Comparison of ENCODE assay signal across 10 cellular contexts in genomic region chr3:49027634-49028033, GRCh38. TPM values are rescaled to one million over a fixed set of nuclear protein-coding genes. Genes with fewer than 3 reads are reported as not detected.
DNase-seq lines count a peak whose midpoint lies in the region; ATAC-seq and TF ChIP-seq lines count a peak whose summit lies in the region.
"Had no signal": no experiment of that assay in that cellular context is flagged by ENCODE, and none has a peak within 500 bp of the region (broad histone marks: within the 10 kb centered on the region; RNA-seq: fewer than 3 reads in every experiment).

No MANE protein-coding gene starts in this region.

- H3K79me2 ChIP-seq in mammary epithelial cell (ENCODE audit: insufficient read depth, low read length) (peaks cover 66% of the 10 kb centered on the region), trophoblast cell (ENCODE audit: control insufficient read depth, insufficient read depth, low read length, poor library complexity) (peaks cover 8% of the 10 kb centered on the region)

- dilution Hi-C loops in mammary epithelial cell (cut with HindIII; ENCODE audit: low sequenced_read_pairs) = no loop called here

- H2BK12ac ChIP-seq in trophoblast cell (ENCODE audit: low read length) = no peak overlapping the region

- ATAC-seq in HG03520 (IDR thresholded peaks at IDR 0.05; ENCODE audit: unreplicated experiment) (no peak), HG02798 (IDR thresholded peaks at IDR 0.05; ENCODE audit: poor library complexity, unreplicated experiment) (no peak)

- TF ChIP-seq CTCF in mammary epithelial cell (conservative IDR thresholded peaks at IDR 0.05 in 1 of 2, IDR thresholded peaks at IDR 0.05 in 1 of 2; ENCODE audit: extremely low read depth in 1 of 2, insufficient read depth in 1 of 2, low read depth in 1 of 2, low read length in 2 of 2) = no peak
- no peak for TF ChIP-seq CTCF in thyroid gland (IDR thresholded peaks at IDR 0.05)

- peak overlapping the region; percentile 38 for H3K4ac ChIP-seq in trophoblast cell (ENCODE audit: low read depth, low read length)

- H3K23ac ChIP-seq in trophoblast cell (ENCODE audit: low read length) = no peak overlapping the region

- H3K9me3 ChIP-seq in MG63 = no peaks in the 10 kb centered on the region
- no peaks in the 10 kb centered on the region for H3K9me3 ChIP-seq in mammary epithelial cell (replicated peaks; ENCODE audit: insufficient read depth, low read length)
- peaks cover 4% of the 10 kb centered on the region for H3K9me3 ChIP-seq in trophoblast cell (ENCODE audit: insufficient read depth, low read depth, low read length)
- no peaks in the 10 kb centered on the region for H3K9me3 ChIP-seq in thyroid gland

- no peak overlapping the region for H3K9ac ChIP-seq in mammary epithelial cell (ENCODE audit: insufficient read depth, low read length)
- H3K9ac ChIP-seq in trophoblast cell (ENCODE audit: low read length) = no peak overlapping the region

- H2AK5ac ChIP-seq in trophoblast cell (ENCODE audit: low read length) = no peak overlapping the region

- no peak overlapping the region for H4K91ac ChIP-seq in trophoblast cell (ENCODE audit: low read depth, low read length)

- intact Hi-C loops in mammary epithelial cell (cut with micrococcal nuclease) = no loop called here
- intact Hi-C loops in thyroid gland (cut with DNase I) = loop anchor here (10.0 kb wide), 1 partner anchor 67 kb away; the partner anchor contains the start of gene QRICH1

- WGBS in mammary epithelial cell (ENCODE audit: low coverage, missing lambda C conversion rate) = 100% methylated on average over 5 of the region's 9 CpGs
- no CpG with 5 or more reads among the region's 9 CpGs for WGBS in trophoblast cell (ENCODE audit: extremely low coverage, insufficient coverage, insufficient read length)
- 95 to 99% methylated on average over 9 of the region's 9 CpGs for whole genome bisulfite sequencing in thyroid gland, 2 donors

- H3K4me3 ChIP-seq in GM08714 (ENCODE audit: low read length) (peak overlapping the region; percentile 77; the same call in 1 of the 2 replicates), MG63 (peak overlapping the region; percentile 82; the same call in 1 of the 2 replicates), mammary epithelial cell (replicated peaks in 1 of 3; ENCODE audit: insufficient read depth in 1 of 3, low read depth in 2 of 3, low read length in 3 of 3) (no peak overlapping the region), trophoblast cell (ENCODE audit: low read depth, low read length) (no peak overlapping the region), thyroid gland (replicated peaks in 1 of 3) (no peak overlapping the region)

- H2BK5ac ChIP-seq in trophoblast cell (ENCODE audit: low read depth, low read length, poor library complexity) = no peak overlapping the region

- no peak for DNase-seq in MG63
- DNase-seq in mammary epithelial cell = no peak
- DNase-seq in trophoblast cell = no peak
- no peak for DNase-seq in thyroid gland
- no peak for DNase-seq in UCSD-AML1 (lab: John Stamatoyannopoulos, UW; ENCODE audit: unreplicated experiment)
- DNase-seq: GF-D8, NCI-H1417 treated with DMSO at 0.1 percent for 48 hours had no signal

- no peak overlapping the region for H4K12ac ChIP-seq in trophoblast cell (ENCODE audit: low read depth, low read length)

- no peak overlapping the region for H3K18ac ChIP-seq in trophoblast cell (ENCODE audit: low read length)

- H3K36me3 ChIP-seq in MG63 (peaks cover 50% of the 10 kb centered on the region), mammary epithelial cell (ENCODE audit: insufficient read depth, low read length) (peaks cover 39% of the 10 kb centered on the region), trophoblast cell (ENCODE audit: control insufficient read depth in 1 of 2, insufficient read depth in 2 of 2, low read length in 2 of 2) (peaks cover 59 to 69% of the 10 kb centered on the region in 2 experiments), thyroid gland (peaks cover 44 to 50% of the 10 kb centered on the region in 2 donors)

- H4K8ac ChIP-seq in trophoblast cell (ENCODE audit: low read depth, low read length) = no peak overlapping the region

- no peak for TF ChIP-seq POLR2A in thyroid gland (IDR thresholded peaks at IDR 0.05)

- BruUV-seq in mammary epithelial cell (replicated peaks; lab: Mats Ljungman, UMichigan) = no TSS peak

- peaks cover 3% of the 10 kb centered on the region for H3K79me1 ChIP-seq in trophoblast cell (ENCODE audit: low read length)

- in situ Hi-C loops in mammary epithelial cell (cut with MboI; ENCODE audit: low sequenced_read_pairs in 2 of 2) = no loop called here

- no peaks in the 10 kb centered on the region for H3K27me3 ChIP-seq in MG63
- H3K27me3 ChIP-seq in mammary epithelial cell (ENCODE audit: insufficient read depth, low read length) = no peaks in the 10 kb centered on the region
- H3K27me3 ChIP-seq in trophoblast cell (ENCODE audit: insufficient read depth, low read length) = no peaks in the 10 kb centered on the region
- no peaks in the 10 kb centered on the region for H3K27me3 ChIP-seq in thyroid gland

- no peak overlapping the region for H2AFZ ChIP-seq in mammary epithelial cell (ENCODE audit: low read depth, low read length)
- H2AFZ ChIP-seq in trophoblast cell (ENCODE audit: insufficient read depth, low read length, poor library complexity) = no peak overlapping the region

- peak overlapping the region; percentile 81 for H3K4me2 ChIP-seq in mammary epithelial cell (ENCODE audit: insufficient read depth, low read depth, low read length)
- no peak overlapping the region for H3K4me2 ChIP-seq in trophoblast cell (ENCODE audit: low read length)

- no peak overlapping the region for H3K14ac ChIP-seq in trophoblast cell (ENCODE audit: low read length)

- H4K20me1 ChIP-seq in mammary epithelial cell (ENCODE audit: insufficient read depth, low read length) = no peaks in the 10 kb centered on the region

- CTCF ChIA-PET in mammary epithelial cell (lab: Charles Lee; ENCODE audit: low non-redundant PET) = no interaction called here

- no peak overlapping the region for H2BK120ac ChIP-seq in trophoblast cell (ENCODE audit: insufficient read depth, low read length, poor library complexity)

- H3K27ac ChIP-seq in mammary epithelial cell (ENCODE audit: insufficient read depth, low read depth, low read length) = no peak overlapping the region
- H3K27ac ChIP-seq in trophoblast cell (ENCODE audit: low read depth, low read length) = no peak overlapping the region
- H3K27ac ChIP-seq in thyroid gland = no peak overlapping the region

- peaks cover 31% of the 10 kb centered on the region for H3K4me1 ChIP-seq in mammary epithelial cell (ENCODE audit: insufficient read depth, low read length)
- peaks cover 14 to 15% of the 10 kb centered on the region in 2 experiments for H3K4me1 ChIP-seq in trophoblast cell (ENCODE audit: control insufficient read depth in 1 of 2, insufficient read depth in 2 of 2, low read length in 2 of 2)
- peaks cover 11 to 25% of the 10 kb centered on the region in 2 donors for H3K4me1 ChIP-seq in thyroid gland

RNA-seq across cellular contexts. Expression of gene IMPDH2, which starts 1.6 kb away (rescaled TPM):
- 304 and 356 TPM in 2 replicates for total RNA-seq in MG63 (2014; rRNA removed; shearing (Covaris generic); ENCODE audit: low replicate concordance)
- total RNA-seq in mammary epithelial cell (100 to 1,000 TPM; 204 to 205 TPM), thyroid gland (100 to 1,000 TPM in 3 of 4 donors, 10 to 100 TPM in 1; 92.9 to 159 (median 109) TPM)
- polyA plus RNA-seq in mammary epithelial cell = 235 TPM
- 360 TPM for polyA minus RNA-seq in mammary epithelial cell
- 226 and 229 TPM in 2 replicates for polyA plus RNA-seq in trophoblast cell (2013)

RNA-seq across cellular contexts. Expression of gene NDUFAF3, which starts 5.7 kb away (rescaled TPM):
- total RNA-seq in MG63 (2014; rRNA removed; shearing (Covaris generic); ENCODE audit: low replicate concordance) = 37.8 and 91.3 TPM in 2 replicates
- 10 to 100 TPM; 27.0 to 83.6 TPM for total RNA-seq in mammary epithelial cell
- 73.1 TPM for polyA plus RNA-seq in mammary epithelial cell
- 41.2 TPM for polyA minus RNA-seq in mammary epithelial cell
- 59.8 and 65.4 TPM in 2 replicates for polyA plus RNA-seq in trophoblast cell (2013)
- 100 to 1,000 TPM; 120 to 305 (median 146) TPM for total RNA-seq in thyroid gland

RNA-seq across cellular contexts. Expression of gene DALRD3, which starts 9.3 kb away (rescaled TPM):
- total RNA-seq in MG63 (2014; rRNA removed; shearing (Covaris generic); ENCODE audit: low replicate concordance) = 15.9 and 18.6 TPM in 2 replicates
- total RNA-seq in mammary epithelial cell = 10 to 100 TPM; 20.3 to 27.8 TPM
- 48.8 TPM for polyA plus RNA-seq in mammary epithelial cell
- polyA minus RNA-seq in mammary epithelial cell = 170 TPM
- 26.4 and 27.5 TPM in 2 replicates for polyA plus RNA-seq in trophoblast cell (2013)
- total RNA-seq in thyroid gland = 10 to 100 TPM; 43.1 to 91.4 (median 60.0) TPM

RNA-seq across cellular contexts. Expression of gene WDR6, which starts 20.4 kb away (rescaled TPM):
- total RNA-seq in MG63 (2014; rRNA removed; shearing (Covaris generic); ENCODE audit: low replicate concordance) = 72.7 and 77.2 TPM in 2 replicates
- total RNA-seq in mammary epithelial cell = 100 to 1,000 TPM in 1 of 2 donors, 10 to 100 TPM in 1; 91.2 to 108 TPM
- 93.9 TPM for polyA plus RNA-seq in mammary epithelial cell
- 208 TPM for polyA minus RNA-seq in mammary epithelial cell
- 72.0 and 72.8 TPM in 2 replicates for polyA plus RNA-seq in trophoblast cell (2013)
- total RNA-seq in thyroid gland = 100 to 1,000 TPM; 125 to 169 (median 149) TPM

RNA-seq across cellular contexts. Expression of gene P4HTM, which starts 37.6 kb away (rescaled TPM):
- not detected in 2 replicates for total RNA-seq in MG63 (2014; rRNA removed; shearing (Covaris generic); ENCODE audit: low replicate concordance)
- total RNA-seq in mammary epithelial cell (10 to 100 TPM in 1 of 2 donors, 1 to 10 TPM in 1; 8.1 to 10.2 TPM), thyroid gland (100 to 1,000 TPM in 1 of 4 donors, 10 to 100 TPM in 3; 73.5 to 117 (median 95.0) TPM)
- polyA plus RNA-seq in mammary epithelial cell = 4.7 TPM
- 2.9 TPM for polyA minus RNA-seq in mammary epithelial cell
- polyA plus RNA-seq in trophoblast cell (2013) = 7.1 and 7.2 TPM in 2 replicates

Comparison
In these comparisons a context has a peak if more than half of its experiments do, and no peak if none do; other contexts are left out.
1. H3K4me3 ChIP-seq: peak in GM08714 (single experiment) and MG63 (single experiment); none in mammary epithelial cell (0 of 3), trophoblast cell (single experiment) and thyroid gland (0 of 3).